30 cellular contexts compared by ENCODE assay signal in the genomic region with DNA sequence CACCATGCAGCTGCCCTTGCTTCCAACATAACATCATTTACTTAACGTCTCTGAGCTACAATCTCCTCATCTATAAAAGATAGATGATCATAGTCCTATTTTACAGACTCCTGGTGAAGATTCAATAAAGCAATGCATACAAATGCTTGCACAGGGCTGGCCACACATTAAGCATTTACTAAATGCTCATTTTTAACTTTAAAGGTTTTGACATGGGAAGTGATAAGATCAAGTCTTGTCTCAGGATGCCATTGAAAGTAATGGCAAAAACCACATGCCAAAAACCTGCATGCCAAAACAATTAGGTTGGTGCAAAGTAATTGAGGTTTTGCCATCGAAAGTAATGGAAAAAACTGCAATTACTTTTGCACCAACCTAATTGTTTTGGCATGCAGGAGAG.
"Had no signal": no experiment of that assay in that cellular context is flagged by ENCODE, and none has a peak within 500 bp of the region (broad histone marks: within the 10 kb centered on the region; RNA-seq: fewer than 3 reads in every experiment).

No MANE protein-coding gene starts in this region.

- H3K4me1 Mint-ChIP-seq: endodermal cell, mesothelial cell of epicardium, neural crest cell had no signal

- H3K9me3 Mint-ChIP-seq: endodermal cell, immature natural killer cell, memory B cell, mesothelial cell of epicardium, neural crest cell had no signal

- H3K36me3 ChIP-seq: esophagus muscularis mucosa, lower lobe of right lung, neutrophil, pancreas, right lobe of liver, stomach, thyroid gland, vagina had no signal

- FAIRE-seq: endothelial cell of umbilical vein, frontal cortex, pancreas, small intestine had no signal

- H3K27ac ChIP-seq: dorsolateral prefrontal cortex, esophagus muscularis mucosa, lower lobe of right lung, neutrophil, pancreas, right lobe of liver, stomach, thyroid gland, vagina had no signal

- H3K4me3 Mint-ChIP-seq: endodermal cell; mesothelial cell of epicardium; natural killer cell treated with Interleukin-12 subunit alpha and Interleukin-12 subunit beta and Interleukin-15 and Interleukin-18, amount 100 ng/mL, for 72 hours; neural crest cell had no signal

- H3K9me3 ChIP-seq: esophagus muscularis mucosa, lower lobe of right lung, mucosa of descending colon, neutrophil, pancreas, right lobe of liver, stomach, thyroid gland, vagina had no signal

- H3K27ac Mint-ChIP-seq: endodermal cell; memory B cell; mesothelial cell of epicardium; natural killer cell treated with Interleukin-12 subunit alpha and Interleukin-12 subunit beta and Interleukin-15 and Interleukin-18, amount 100 ng/mL, for 72 hours had no signal

- H3K4me3 ChIP-seq: dorsolateral prefrontal cortex, esophagus muscularis mucosa, lower lobe of right lung, mucosa of descending colon, pancreas, right lobe of liver, stomach, thyroid gland, vagina had no signal

- H3K36me3 Mint-ChIP-seq: immature natural killer cell; memory B cell; mesothelial cell of epicardium; naive B cell; natural killer cell treated with Interleukin-12 subunit alpha and Interleukin-12 subunit beta and Interleukin-15 and Interleukin-18, amount 100 ng/mL, for 72 hours had no signal

- H3K4me1 ChIP-seq: esophagus muscularis mucosa, lower lobe of right lung, pancreas, right lobe of liver, stomach, thyroid gland, vagina had no signal

- DNase-seq: cortex of kidney; dorsolateral prefrontal cortex; effector CD4-positive, alpha-beta T cell; endodermal cell; hypothalamus; immature natural killer cell; islet precursor cell; left ventricle myocardium superior; lower lobe of right lung; mucosa of descending colon; pancreas; right lobe of liver; small intestine; stimulated activated CD4-positive, alpha-beta T cell treated with anti-CD3 and anti-CD28 coated beads, Interleukin-15, amount 100 ng/mL, for 24 hours; stimulated activated CD4-positive, alpha-beta T cell treated with anti-CD3 and anti-CD28 coated beads, Interleukin-2, amount 100 ng/mL, for 48 hours; stimulated activated CD8-positive, alpha-beta memory T cell treated with anti-CD3 and anti-CD28 coated beads, Interleukin-4, amount 100 ng/mL, for 48 hours; stimulated activated naive CD4-positive, alpha-beta T cell treated with Interleukin-2 at 50 U/mL for 16 hours; stomach; thyroid gland; trophoblast cell had no signal

- ATAC-seq: left ventricle myocardium superior, mucosa of descending colon, pancreas, right lobe of liver had no signal

- H3K27me3 ChIP-seq: pancreas, right lobe of liver, stomach, thyroid gland, vagina had no signal
